10 cellular contexts compared by ENCODE assay signal in the genomic region with DNA sequence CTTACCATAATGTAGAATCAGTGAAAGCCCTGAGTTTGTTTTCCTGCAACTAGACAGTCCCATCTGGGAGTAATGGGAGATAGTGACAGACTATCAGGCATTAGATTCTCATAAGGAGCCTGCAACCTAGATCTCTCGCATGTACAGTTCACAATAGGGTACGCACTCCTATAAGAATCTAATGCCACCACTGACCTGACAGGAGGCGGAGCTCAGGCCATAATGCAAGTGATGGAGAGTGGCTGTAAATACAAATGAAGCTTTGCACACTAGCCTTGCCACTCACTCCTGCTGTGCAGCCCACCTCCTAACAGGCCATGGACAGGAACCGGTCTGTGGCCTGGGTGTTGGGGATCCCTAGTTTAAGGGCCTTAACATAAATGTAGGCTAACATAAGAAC. TPM values are rescaled to one million over a fixed set of nuclear protein-coding genes. Genes with fewer than 3 reads are reported as not detected.
"Had no signal": no experiment of that assay in that cellular context is flagged by ENCODE, and none has a peak within 500 bp of the region (broad histone marks: within the 10 kb centered on the region; RNA-seq: fewer than 3 reads in every experiment).

No MANE protein-coding gene starts in this region.

- H3K27ac ChIP-seq: GM23248 had no signal

- DNase-seq: GM23248, GOT3, H7, H9, HCEC 1CT, HFFc6 had no signal

- H3K36me3 ChIP-seq: HAP-1 had no signal

- H3K4me1 Mint-ChIP-seq: GM23338, H9 had no signal

- H3K9me3 ChIP-seq: HAP-1 had no signal

- H3K4me1 ChIP-seq: HAP-1 had no signal

- H3K4me3 Mint-ChIP-seq: GM23338, H9, HFFc6 had no signal

- ATAC-seq: GM23338, HCT116 had no signal

- H3K27ac Mint-ChIP-seq: GM23338, H9, HFFc6 had no signal

- H3K9me3 Mint-ChIP-seq: HFFc6 had no signal

- H3K4me3 ChIP-seq: GM23248, GM23338, HAP-1 had no signal

RNA-seq across cellular contexts. Expression of a gene that starts 22.8 kb away (rescaled TPM):
- total RNA-seq: GM23248, H1, HFFc6 had no signal
